In genomic region chr10:77710759-77711682, GRCh38 we compare ENCODE assay signal across 8 cellular contexts.
DNase-seq lines count a peak whose midpoint lies in the region; ATAC-seq lines count a peak whose summit lies in the region.

No MANE protein-coding gene starts in this region.

- no peaks in the 10 kb centered on the region for H3K27me3 ChIP-seq in effector memory CD4-positive, alpha-beta T cell (replicated peaks; ENCODE audit: control insufficient read depth, insufficient read depth, low read length, poor library complexity, severe bottlenecking)

- peaks cover 22% of the 10 kb centered on the region for H3K27me3 Mint-ChIP-seq in activated CD4-positive, alpha-beta memory T cell treated with anti-CD3 and anti-CD28 coated beads, Interleukin-2, amount 10 ng/mL, durations not matched to agents 7 days and 5 days

- peaks cover 3% of the 10 kb centered on the region for H3K4me1 ChIP-seq in effector memory CD4-positive, alpha-beta T cell (ENCODE audit: control insufficient read depth, insufficient read depth, low read length, poor library complexity, severe bottlenecking)

- no peaks in the 10 kb centered on the region for H3K36me3 Mint-ChIP-seq in activated CD4-positive, alpha-beta memory T cell treated with anti-CD3 and anti-CD28 coated beads, Interleukin-2, amount 10 ng/mL, durations not matched to agents 7 days and 5 days (ENCODE audit: low read depth)

- H3K9me3 ChIP-seq in effector memory CD4-positive, alpha-beta T cell (ENCODE audit: control insufficient read depth, low read length) = no peaks in the 10 kb centered on the region

- CTCF ChIA-PET in activated CD4-positive, alpha-beta memory T cell treated with anti-CD3 and anti-CD28 coated beads, Interleukin-2, amount 10 ng/mL, durations not matched to agents 7 days and 5 days (lab: Charles Lee) = interaction anchor here (0.6 to 6.3 kb wide), 24 partner anchors 8 to 607 kb away, joined by 3 to 58 read pairs (median 5); no protein-coding TSS in a partner anchor

- H3K9me3 Mint-ChIP-seq in activated CD4-positive, alpha-beta memory T cell treated with anti-CD3 and anti-CD28 coated beads, Interleukin-2, amount 10 ng/mL, durations not matched to agents 7 days and 5 days = no peaks in the 10 kb centered on the region

- H3K4me3 ChIP-seq in effector memory CD4-positive, alpha-beta T cell (ENCODE audit: insufficient read depth, low read depth, low read length, poor library complexity, severe bottlenecking) = peak overlapping the region; percentile 44

- peak overlapping the region; percentile 9 for H3K27ac Mint-ChIP-seq in activated CD4-positive, alpha-beta memory T cell treated with anti-CD3 and anti-CD28 coated beads, Interleukin-2, amount 10 ng/mL, durations not matched to agents 7 days and 5 days

- H3K4me1 Mint-ChIP-seq in activated CD4-positive, alpha-beta memory T cell treated with anti-CD3 and anti-CD28 coated beads, Interleukin-2, amount 10 ng/mL, durations not matched to agents 7 days and 5 days = peaks cover 18% of the 10 kb centered on the region

- H3K27ac ChIP-seq in effector memory CD4-positive, alpha-beta T cell (ENCODE audit: insufficient read depth, low read length, poor library complexity, severe bottlenecking) = no peak overlapping the region

- ATAC-seq in GM18870 (IDR thresholded peaks at IDR 0.05; ENCODE audit: unreplicated experiment) (peak; percentile 70), HG03097 (IDR thresholded peaks at IDR 0.05; ENCODE audit: low FRiP score, unreplicated experiment) (peak; percentile 94)

- POLR2A ChIA-PET in activated CD4-positive, alpha-beta memory T cell treated with anti-CD3 and anti-CD28 coated beads, Interleukin-2, amount 10 ng/mL, durations not matched to agents 7 days and 5 days (lab: Charles Lee) = interaction anchor here (0.9 kb wide), 1 partner anchor 122 kb away, joined by 3 read pairs; no protein-coding TSS in a partner anchor

- H3K36me3 ChIP-seq in effector memory CD4-positive, alpha-beta T cell (ENCODE audit: control insufficient read depth, insufficient read depth, low read length) = no peaks in the 10 kb centered on the region

- peak; percentile 81 for DNase-seq in AG08395 (ENCODE audit: low spot score)
- DNase-seq in NCI-H345 treated with DMSO at 0.1 percent for 48 hours (lab: John Stamatoyannopoulos, UW; ENCODE audit: unreplicated experiment) = peak; percentile 57
- DNase-seq in activated CD4-positive, alpha-beta memory T cell treated with anti-CD3 and anti-CD28 coated beads, Interleukin-2, amount 10 ng/mL, durations not matched to agents 7 days and 5 days = peak; percentile 75
- peak; percentile 43 to 53 (median 45) for DNase-seq in effector memory CD4-positive, alpha-beta T cell
- DNase-seq in mesenteric fat pad (ENCODE audit: low spot score) = peak; percentile 94
- DNase-seq in stimulated activated CD8-positive, alpha-beta memory T cell treated with anti-CD3 and anti-CD28 coated beads, Interleukin-12 subunit alpha, Interleukin-12 subunit beta, amount 100 ng/mL, for 4 hours (ENCODE audit: low read depth) = peak; percentile 34

- peak overlapping the region; percentile 46 for H3K4me3 Mint-ChIP-seq in activated CD4-positive, alpha-beta memory T cell treated with anti-CD3 and anti-CD28 coated beads, Interleukin-2, amount 10 ng/mL, durations not matched to agents 7 days and 5 days

Comparison
In these comparisons a context has a peak if more than half of its experiments do, and no peak if none do; other contexts are left out.
1. DNase-seq: peak in every context shown above with its lines; median percentile 94 in mesenteric fat pad; 81 in AG08395; 75 in activated CD4-positive, alpha-beta memory T cell treated with anti-CD3 and anti-CD28 coated beads, Interleukin-2, amount 10 ng/mL, durations not matched to agents 7 days and 5 days; 57 in NCI-H345 treated with DMSO at 0.1 percent for 48 hours; 45 in effector memory CD4-positive, alpha-beta T cell; 34 in stimulated activated CD8-positive, alpha-beta memory T cell treated with anti-CD3 and anti-CD28 coated beads, Interleukin-12 subunit alpha, Interleukin-12 subunit beta, amount 100 ng/mL, for 4 hours.